Comparison of ENCODE assay signal across 8 cellular contexts in genomic region chr1:185044387-185044786, GRCh38. TPM values are rescaled to one million over a fixed set of nuclear protein-coding genes. Genes with fewer than 3 reads are reported as not detected.
DNase-seq lines count a peak whose midpoint lies in the region; ATAC-seq and TF ChIP-seq lines count a peak whose summit lies in the region.

No MANE protein-coding gene starts in this region.

- no peak for DNase-seq in activated T-cell treated with anti-CD3 and anti-CD28 coated beads, Interleukin-2, amount 50 U/mL, for 72 hours
- no peak for DNase-seq in activated T-cell treated with anti-CD3 and anti-CD28 coated beads, Interleukin-2, amount 50 U/mL, for 48 hours
- no peak for DNase-seq in activated naive CD8-positive, alpha-beta T cell treated with anti-CD3 and anti-CD28 coated beads, Interleukin-2, amount 10 ng/mL, durations not matched to agents 7 days and 5 days
- peak; percentile 32 for DNase-seq in medulla oblongata (ENCODE audit: extremely low spot score)
- DNase-seq in thyroid gland, result no peak
- DNase-seq in 8988T, result no peak
- DNase-seq in stimulated activated CD4-positive, alpha-beta T cell treated with anti-CD3 and anti-CD28 coated beads, Interleukin-12 subunit alpha, Interleukin-12 subunit beta, amount 100 ng/mL, for 4 hours, result no peak

- intact Hi-C loops in thyroid gland (cut with DNase I), result no loop called here

- H3K36me3 ChIP-seq in thyroid gland, result no peaks in the 10 kb centered on the region

- peaks cover 8% of the 10 kb centered on the region for H3K27me3 Mint-ChIP-seq in activated T-cell treated with anti-CD3 and anti-CD28 coated beads, Interleukin-2, amount 50 U/mL, for 72 hours (ENCODE audit: low read depth)
- H3K27me3 Mint-ChIP-seq in activated naive CD8-positive, alpha-beta T cell treated with anti-CD3 and anti-CD28 coated beads, Interleukin-2, amount 10 ng/mL, durations not matched to agents 7 days and 5 days, result no peaks in the 10 kb centered on the region

- peak overlapping the region in 2 of 3 donors; percentile 84 to 86 for H3K27ac ChIP-seq in thyroid gland

- peaks cover 7 to 11% of the 10 kb centered on the region in 2 donors for H3K4me1 ChIP-seq in thyroid gland

- peaks cover 4 to 8% of the 10 kb centered on the region in 2 donors for H3K36me3 Mint-ChIP-seq in activated T-cell treated with anti-CD3 and anti-CD28 coated beads, Interleukin-2, amount 50 U/mL, for 72 hours (ENCODE audit: insufficient read depth in 2 of 2)
- no peaks in the 10 kb centered on the region for H3K36me3 Mint-ChIP-seq in activated naive CD8-positive, alpha-beta T cell treated with anti-CD3 and anti-CD28 coated beads, Interleukin-2, amount 10 ng/mL, durations not matched to agents 7 days and 5 days

- H3K27ac Mint-ChIP-seq in activated T-cell treated with anti-CD3 and anti-CD28 coated beads, Interleukin-2, amount 50 U/mL, for 72 hours, result peak overlapping the region; percentile 60
- H3K27ac Mint-ChIP-seq in activated naive CD8-positive, alpha-beta T cell treated with anti-CD3 and anti-CD28 coated beads, Interleukin-2, amount 10 ng/mL, durations not matched to agents 7 days and 5 days, result peak overlapping the region; percentile 86

- no peaks in the 10 kb centered on the region for H3K27me3 ChIP-seq in thyroid gland

- no peak for ATAC-seq in activated T-cell treated with anti-CD3 and anti-CD28 coated beads, Interleukin-2, amount 50 U/mL, for 72 hours (replicated peaks in 1 of 2)
- no peak for ATAC-seq in activated naive CD8-positive, alpha-beta T cell treated with anti-CD3 and anti-CD28 coated beads, Interleukin-2, amount 10 ng/mL, durations not matched to agents 7 days and 5 days (ENCODE audit: low read depth)
- ATAC-seq in GM18873 (IDR thresholded peaks at IDR 0.05; ENCODE audit: low FRiP score, unreplicated experiment), result no peak

- peaks cover 35% of the 10 kb centered on the region for H3K4me1 Mint-ChIP-seq in activated T-cell treated with anti-CD3 and anti-CD28 coated beads, Interleukin-2, amount 50 U/mL, for 72 hours (ENCODE audit: low read depth)
- peaks cover 25% of the 10 kb centered on the region for H3K4me1 Mint-ChIP-seq in activated naive CD8-positive, alpha-beta T cell treated with anti-CD3 and anti-CD28 coated beads, Interleukin-2, amount 10 ng/mL, durations not matched to agents 7 days and 5 days

- TF ChIP-seq CTCF in thyroid gland (IDR thresholded peaks at IDR 0.05), result no peak

- no peaks in the 10 kb centered on the region for H3K9me3 Mint-ChIP-seq in activated T-cell treated with anti-CD3 and anti-CD28 coated beads, Interleukin-2, amount 50 U/mL, for 72 hours
- H3K9me3 Mint-ChIP-seq in activated naive CD8-positive, alpha-beta T cell treated with anti-CD3 and anti-CD28 coated beads, Interleukin-2, amount 10 ng/mL, durations not matched to agents 7 days and 5 days, result no peaks in the 10 kb centered on the region

- WGBS in thyroid gland, 2 donors, result 85 to 89% methylated on average over 8 of the region's 8 CpGs

- TF ChIP-seq POLR2A in thyroid gland (IDR thresholded peaks at IDR 0.05), result no peak

- POLR2A ChIA-PET in activated naive CD8-positive, alpha-beta T cell treated with anti-CD3 and anti-CD28 coated beads, Interleukin-2, amount 10 ng/mL, durations not matched to agents 7 days and 5 days (lab: Charles Lee), result interaction anchor here (0.7 to 2.3 kb wide), 3 partner anchors 11 to 156 kb away, joined by 3 to 22 read pairs (median 3); partner anchors contain the start of genes SWT1 and TRMT1L

- H3K9me3 ChIP-seq in thyroid gland, result no peaks in the 10 kb centered on the region

- peak overlapping the region; percentile 94 to 99 for H3K4me3 Mint-ChIP-seq in activated T-cell treated with anti-CD3 and anti-CD28 coated beads, Interleukin-2, amount 50 U/mL, for 72 hours
- H3K4me3 Mint-ChIP-seq in activated naive CD8-positive, alpha-beta T cell treated with anti-CD3 and anti-CD28 coated beads, Interleukin-2, amount 10 ng/mL, durations not matched to agents 7 days and 5 days, result peak overlapping the region; percentile 89

- H3K4me3 ChIP-seq in thyroid gland (replicated peaks in 1 of 3), result no peak overlapping the region

RNA-seq across cellular contexts. Expression of gene RNF2, which starts 1.0 kb away (rescaled TPM):
- total RNA-seq in activated T-cell treated with anti-CD3 and anti-CD28 coated beads, Interleukin-2, amount 50 U/mL, for 72 hours, result 10 to 100 TPM; 20.9 to 23.2 TPM
- total RNA-seq in activated naive CD8-positive, alpha-beta T cell treated with anti-CD3 and anti-CD28 coated beads, Interleukin-2, amount 10 ng/mL, durations not matched to agents 7 days and 5 days, result 10 to 100 TPM; 21.3 to 23.7 TPM
- total RNA-seq in thyroid gland, result 10 to 100 TPM; 18.0 to 23.2 (median 20.8) TPM
